ENCODE assay signal across 15 cellular contexts in genomic region chr1:62515055-62515454, GRCh38.
DNase-seq lines count a peak whose midpoint lies in the region; ATAC-seq and TF ChIP-seq lines count a peak whose summit lies in the region.
"Had no signal": no experiment of that assay in that cellular context is flagged by ENCODE, and none has a peak within 500 bp of the region (broad histone marks: within the 10 kb centered on the region; RNA-seq: fewer than 3 reads in every experiment).

No MANE protein-coding gene starts in this region.

- WGBS in H9 (ENCODE audit: extremely low coverage, insufficient read length, low lambda C conversion rate): no CpG with 5 or more reads among the region's 3 CpGs

- H3K4me1 ChIP-seq in H9 (ENCODE audit: insufficient read depth, low read length): no peaks in the 10 kb centered on the region
- H3K4me1 ChIP-seq: neural progenitor cell, right atrium auricular region had no signal

- H3K79me2 ChIP-seq in H9 (ENCODE audit: insufficient read depth, low read length): no peaks in the 10 kb centered on the region

- H3K27ac Mint-ChIP-seq in dendritic cell treated with granulocyte-macrophage colony-stimulating factor and Interleukin-4, amounts not matched to agents 40 ng/mL and 50 ng/mL, for 4 days: peak overlapping the region; percentile 37
- no peak overlapping the region for H3K27ac Mint-ChIP-seq in activated T-helper 2 cell treated with anti-CD3 and anti-CD28 coated beads, Interferon-gamma antibody, Interleukin-2, Interleukin-4, amounts not matched to agents 10 μg/mL and 5 μg/mL and 100 μg/mL, durations not matched to agents 14 hours and 24 hours and 36 hours
- no peak overlapping the region for H3K27ac Mint-ChIP-seq in activated CD4-positive, alpha-beta memory T cell treated with anti-CD3 and anti-CD28 coated beads for 36 hours
- no peak overlapping the region for H3K27ac Mint-ChIP-seq in H9
- H3K27ac Mint-ChIP-seq: activated naive CD4-positive, alpha-beta T cell treated with anti-CD3 and anti-CD28 coated beads, Interleukin-2, amount 50 U/mL, for 24 hours; GM23338; neural progenitor cell; T-helper 2 cell treated with Interferon-gamma antibody and Interleukin-4, amounts not matched to agents 5 μg/mL and 100 μg/mL, for 36 hours had no signal

- no peak overlapping the region for H2AFZ ChIP-seq in H9 (ENCODE audit: low read length)
- H2AFZ ChIP-seq: GM23338, neural progenitor cell had no signal

- no peaks in the 10 kb centered on the region for H3K27me3 ChIP-seq in H9 (ENCODE audit: insufficient read depth, low read length)
- H3K27me3 ChIP-seq: neural progenitor cell, right atrium auricular region had no signal

- no peak overlapping the region for H3K23ac ChIP-seq in H9 (ENCODE audit: insufficient read length, low read depth, low read length)

- no peak for ATAC-seq in HG02763 (IDR thresholded peaks at IDR 0.05; ENCODE audit: unreplicated experiment)
- ATAC-seq: GM23338 had no signal

- H3K14ac ChIP-seq in H9 (ENCODE audit: insufficient read depth, low read length): no peak overlapping the region

- no peak overlapping the region for H3K18ac ChIP-seq in H9 (ENCODE audit: insufficient read length, low read depth, low read length)

- H3K36me3 Mint-ChIP-seq in dendritic cell treated with granulocyte-macrophage colony-stimulating factor and Interleukin-4, amounts not matched to agents 40 ng/mL and 50 ng/mL, for 4 days (ENCODE audit: low read depth): peaks cover 48% of the 10 kb centered on the region
- H3K36me3 Mint-ChIP-seq in activated T-helper 2 cell treated with anti-CD3 and anti-CD28 coated beads, Interferon-gamma antibody, Interleukin-2, Interleukin-4, amounts not matched to agents 10 μg/mL and 5 μg/mL and 100 μg/mL, durations not matched to agents 14 hours and 24 hours and 36 hours (ENCODE audit: low read depth): peaks cover 9% of the 10 kb centered on the region
- H3K36me3 Mint-ChIP-seq in activated CD4-positive, alpha-beta memory T cell treated with anti-CD3 and anti-CD28 coated beads for 36 hours: peaks cover 16% of the 10 kb centered on the region
- H3K36me3 Mint-ChIP-seq in H9 (ENCODE audit: insufficient read depth in 1 of 3, low read depth in 3 of 3): peaks cover 10 to 25% (median 12%) of the 10 kb centered on the region in 3 experiments

- H4K20me1 ChIP-seq in H9 (ENCODE audit: control insufficient read depth, insufficient read depth, insufficient read length): no peaks in the 10 kb centered on the region

- intact Hi-C loops in dendritic cell treated with granulocyte-macrophage colony-stimulating factor and Interleukin-4, amounts not matched to agents 40 ng/mL and 50 ng/mL, for 4 days (cut with micrococcal nuclease): loop anchor here (10.0 kb wide), 1 partner anchor 130 kb away; no protein-coding TSS in a partner anchor
- intact Hi-C loops in activated T-helper 2 cell treated with anti-CD3 and anti-CD28 coated beads, Interferon-gamma antibody, Interleukin-2, Interleukin-4, amounts not matched to agents 10 μg/mL and 5 μg/mL and 100 μg/mL, durations not matched to agents 14 hours and 24 hours and 36 hours (cut with micrococcal nuclease): no loop called here
- intact Hi-C loops in activated CD4-positive, alpha-beta memory T cell treated with anti-CD3 and anti-CD28 coated beads for 36 hours (cut with micrococcal nuclease): no loop called here

- no peak overlapping the region for H4K91ac ChIP-seq in H9 (ENCODE audit: insufficient read length, low read depth, low read length)

- no peak overlapping the region for H3K56ac ChIP-seq in H9 (ENCODE audit: insufficient read length, low read depth, low read length)

- no peak overlapping the region for H3K4me3 Mint-ChIP-seq in dendritic cell treated with granulocyte-macrophage colony-stimulating factor and Interleukin-4, amounts not matched to agents 40 ng/mL and 50 ng/mL, for 4 days
- no peak overlapping the region for H3K4me3 Mint-ChIP-seq in activated T-helper 2 cell treated with anti-CD3 and anti-CD28 coated beads, Interferon-gamma antibody, Interleukin-2, Interleukin-4, amounts not matched to agents 10 μg/mL and 5 μg/mL and 100 μg/mL, durations not matched to agents 14 hours and 24 hours and 36 hours (ENCODE audit: low read depth)
- H3K4me3 Mint-ChIP-seq in activated CD4-positive, alpha-beta memory T cell treated with anti-CD3 and anti-CD28 coated beads for 36 hours: no peak overlapping the region
- H3K4me3 Mint-ChIP-seq in H9: no peak overlapping the region
- H3K4me3 Mint-ChIP-seq: activated naive CD4-positive, alpha-beta T cell treated with anti-CD3 and anti-CD28 coated beads, Interleukin-2, amount 50 U/mL, for 24 hours; GM23338; neural progenitor cell; T-helper 2 cell treated with Interferon-gamma antibody and Interleukin-4, amounts not matched to agents 5 μg/mL and 100 μg/mL, for 36 hours had no signal

- H2BK15ac ChIP-seq in H9 (ENCODE audit: low read depth, low read length): no peak overlapping the region

- H3K4ac ChIP-seq in H9 (ENCODE audit: low read depth, low read length): no peak overlapping the region

- H3K27ac ChIP-seq in H9 (ENCODE audit: insufficient read length, low read depth, low read length): no peak overlapping the region
- H3K27ac ChIP-seq: neural progenitor cell, right atrium auricular region had no signal

- no peak overlapping the region for H2BK20ac ChIP-seq in H9 (ENCODE audit: low read depth, low read length, poor library complexity, severe bottlenecking)

- no peak overlapping the region for H3T11ph ChIP-seq in H9 (ENCODE audit: low read length)

- H4K5ac ChIP-seq in H9 (ENCODE audit: insufficient read length, low read depth, low read length): no peak overlapping the region

- CTCF ChIA-PET in activated CD4-positive, alpha-beta memory T cell treated with anti-CD3 and anti-CD28 coated beads for 36 hours (lab: Charles Lee): interaction anchor here (0.8 kb wide), 1 partner anchor 231 kb away, joined by 4 read pairs; no protein-coding TSS in a partner anchor

- DNase-seq in Caki2 (ENCODE audit: low read depth) (peak; percentile 65), NCI-H526 (lab: John Stamatoyannopoulos, UW) (peak; percentile 17 to 51), left kidney (ENCODE audit: low read depth, low spot score) (peak; percentile 51), H9 (no peak)
- DNase-seq in activated T-helper 2 cell treated with anti-CD3 and anti-CD28 coated beads, Interferon-gamma antibody, Interleukin-2, Interleukin-4, amounts not matched to agents 10 μg/mL and 5 μg/mL and 100 μg/mL, durations not matched to agents 14 hours and 24 hours and 36 hours (ENCODE audit: low spot score): no peak
- DNase-seq in activated CD4-positive, alpha-beta memory T cell treated with anti-CD3 and anti-CD28 coated beads for 36 hours: no peak
- DNase-seq: activated CD4-positive, alpha-beta T cell treated with anti-CD3 and anti-CD28 coated beads for 4 hours; effector CD4-positive, alpha-beta T cell had no signal

- no peak overlapping the region for H3K4me2 ChIP-seq in H9 (ENCODE audit: insufficient read depth, insufficient read length, low read length)
- H3K4me2 ChIP-seq: GM23338, neural progenitor cell had no signal

- H4K8ac ChIP-seq in H9 (replicated peaks; ENCODE audit: insufficient read length, low read depth, low read length): no peak overlapping the region

- no peaks in the 10 kb centered on the region for H3K27me3 Mint-ChIP-seq in dendritic cell treated with granulocyte-macrophage colony-stimulating factor and Interleukin-4, amounts not matched to agents 40 ng/mL and 50 ng/mL, for 4 days
- H3K27me3 Mint-ChIP-seq in activated T-helper 2 cell treated with anti-CD3 and anti-CD28 coated beads, Interferon-gamma antibody, Interleukin-2, Interleukin-4, amounts not matched to agents 10 μg/mL and 5 μg/mL and 100 μg/mL, durations not matched to agents 14 hours and 24 hours and 36 hours (ENCODE audit: low read depth): no peaks in the 10 kb centered on the region
- no peaks in the 10 kb centered on the region for H3K27me3 Mint-ChIP-seq in activated CD4-positive, alpha-beta memory T cell treated with anti-CD3 and anti-CD28 coated beads for 36 hours
- no peaks in the 10 kb centered on the region for H3K27me3 Mint-ChIP-seq in H9 (ENCODE audit: low read depth)
- H3K27me3 Mint-ChIP-seq: activated naive CD4-positive, alpha-beta T cell treated with anti-CD3 and anti-CD28 coated beads, Interleukin-2, amount 50 U/mL, for 24 hours had no signal

- H2BK120ac ChIP-seq in H9 (ENCODE audit: low read depth, low read length, poor library complexity, severe bottlenecking): no peak overlapping the region

- in situ Hi-C loops in Caki2 (cut with HindIII; ENCODE audit: low pct_unique_long_range_greater_than_20kb, low sequenced_read_pairs): no loop called here

- H3K9me3 ChIP-seq in H9 (ENCODE audit: control insufficient read depth, low read depth, low read length): no peaks in the 10 kb centered on the region
- H3K9me3 ChIP-seq: right atrium auricular region had no signal

- TF ChIP-seq CTCF in H9 (conservative IDR thresholded peaks at IDR 0.05): no peak

- no peaks in the 10 kb centered on the region for H3K4me1 Mint-ChIP-seq in dendritic cell treated with granulocyte-macrophage colony-stimulating factor and Interleukin-4, amounts not matched to agents 40 ng/mL and 50 ng/mL, for 4 days (ENCODE audit: low read depth)
- H3K4me1 Mint-ChIP-seq in activated T-helper 2 cell treated with anti-CD3 and anti-CD28 coated beads, Interferon-gamma antibody, Interleukin-2, Interleukin-4, amounts not matched to agents 10 μg/mL and 5 μg/mL and 100 μg/mL, durations not matched to agents 14 hours and 24 hours and 36 hours (ENCODE audit: low read depth): no peaks in the 10 kb centered on the region
- no peaks in the 10 kb centered on the region for H3K4me1 Mint-ChIP-seq in activated CD4-positive, alpha-beta memory T cell treated with anti-CD3 and anti-CD28 coated beads for 36 hours (ENCODE audit: low read depth)
- H3K4me1 Mint-ChIP-seq in H9: no peaks in the 10 kb centered on the region
- H3K4me1 Mint-ChIP-seq: activated naive CD4-positive, alpha-beta T cell treated with anti-CD3 and anti-CD28 coated beads, Interleukin-2, amount 50 U/mL, for 24 hours; GM23338; neural progenitor cell had no signal

- no peak overlapping the region for H3K9ac ChIP-seq in H9 (ENCODE audit: extremely low read depth, insufficient read length, low read length)
- H3K9ac ChIP-seq: neural progenitor cell had no signal

- H3K79me1 ChIP-seq in H9 (ENCODE audit: insufficient read depth, low read depth, low read length, poor library complexity, severe bottlenecking): no peaks in the 10 kb centered on the region

- H3K23me2 ChIP-seq in H9 (ENCODE audit: insufficient read length, low read depth, low read length, poor library complexity, severe bottlenecking): no peaks in the 10 kb centered on the region

- peaks cover 18% of the 10 kb centered on the region for H3K9me3 Mint-ChIP-seq in dendritic cell treated with granulocyte-macrophage colony-stimulating factor and Interleukin-4, amounts not matched to agents 40 ng/mL and 50 ng/mL, for 4 days
- peaks cover 12% of the 10 kb centered on the region for H3K9me3 Mint-ChIP-seq in activated T-helper 2 cell treated with anti-CD3 and anti-CD28 coated beads, Interferon-gamma antibody, Interleukin-2, Interleukin-4, amounts not matched to agents 10 μg/mL and 5 μg/mL and 100 μg/mL, durations not matched to agents 14 hours and 24 hours and 36 hours
- H3K9me3 Mint-ChIP-seq in activated CD4-positive, alpha-beta memory T cell treated with anti-CD3 and anti-CD28 coated beads for 36 hours: peaks cover 7% of the 10 kb centered on the region
- peaks cover 6 to 9% of the 10 kb centered on the region in 2 experiments; a peak in 3 of 5 replicates for H3K9me3 Mint-ChIP-seq in H9

- no peak overlapping the region for H2AK5ac ChIP-seq in H9 (ENCODE audit: insufficient read length, low read length)

- no peak overlapping the region for H2BK12ac ChIP-seq in H9 (ENCODE audit: insufficient read length, low read depth, low read length)

- POLR2A ChIA-PET in activated CD4-positive, alpha-beta memory T cell treated with anti-CD3 and anti-CD28 coated beads for 36 hours (lab: Charles Lee): no interaction called here

- no peak overlapping the region for H2BK5ac ChIP-seq in H9 (ENCODE audit: insufficient read length, low read length)

Comparison
In these comparisons a context has a peak if more than half of its experiments do, and no peak if none do; other contexts are left out.
1. DNase-seq: peak in Caki2 (single experiment), NCI-H526 (2 of 2) and left kidney (single experiment); none in activated T-helper 2 cell treated with anti-CD3 and anti-CD28 coated beads, Interferon-gamma antibody, Interleukin-2, Interleukin-4, amounts not matched to agents 10 μg/mL and 5 μg/mL and 100 μg/mL, durations not matched to agents 14 hours and 24 hours and 36 hours (single experiment), activated CD4-positive, alpha-beta memory T cell treated with anti-CD3 and anti-CD28 coated beads for 36 hours (single experiment) and H9 (single experiment).